1 cellular context compared by ENCODE assay signal in the genomic region with DNA sequence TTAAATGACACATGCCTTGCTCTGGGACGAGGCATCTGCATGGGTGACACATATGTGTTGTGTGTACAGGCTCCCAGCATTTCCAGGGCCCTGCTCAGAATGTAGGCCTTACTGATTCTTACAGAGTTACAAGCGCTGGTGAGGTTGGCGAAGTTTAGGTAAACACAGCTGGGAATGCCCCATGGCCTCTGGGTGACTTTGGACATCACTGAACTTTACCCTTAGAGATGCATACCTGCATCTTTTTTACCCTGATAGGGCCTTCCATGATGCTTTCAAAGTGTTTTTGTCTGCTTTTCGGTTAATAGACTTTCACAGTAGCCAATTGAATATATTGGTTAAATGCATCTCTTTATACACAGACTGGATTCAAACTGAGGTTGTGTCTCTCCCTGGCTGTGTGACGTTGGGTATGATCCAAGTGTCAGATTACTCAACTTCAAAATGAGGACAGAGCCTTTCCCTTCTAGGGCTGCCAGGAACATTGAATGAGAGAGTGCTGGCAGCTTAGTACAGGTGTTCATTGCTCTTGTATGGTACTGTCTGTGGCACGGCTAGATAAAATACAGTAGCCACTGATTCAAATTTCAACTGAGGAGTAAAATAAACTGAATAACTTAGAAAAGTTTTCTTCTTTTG.
TF ChIP-seq lines count a peak whose summit lies in the region.

No MANE protein-coding gene starts in this region.

TF ChIP-seq in HepG2, 621 proteins besides CTCF, POLR2A, EP300 and RAD21 (continued from another document and continues in another):
- TF ChIP-seq, protein P1, sequence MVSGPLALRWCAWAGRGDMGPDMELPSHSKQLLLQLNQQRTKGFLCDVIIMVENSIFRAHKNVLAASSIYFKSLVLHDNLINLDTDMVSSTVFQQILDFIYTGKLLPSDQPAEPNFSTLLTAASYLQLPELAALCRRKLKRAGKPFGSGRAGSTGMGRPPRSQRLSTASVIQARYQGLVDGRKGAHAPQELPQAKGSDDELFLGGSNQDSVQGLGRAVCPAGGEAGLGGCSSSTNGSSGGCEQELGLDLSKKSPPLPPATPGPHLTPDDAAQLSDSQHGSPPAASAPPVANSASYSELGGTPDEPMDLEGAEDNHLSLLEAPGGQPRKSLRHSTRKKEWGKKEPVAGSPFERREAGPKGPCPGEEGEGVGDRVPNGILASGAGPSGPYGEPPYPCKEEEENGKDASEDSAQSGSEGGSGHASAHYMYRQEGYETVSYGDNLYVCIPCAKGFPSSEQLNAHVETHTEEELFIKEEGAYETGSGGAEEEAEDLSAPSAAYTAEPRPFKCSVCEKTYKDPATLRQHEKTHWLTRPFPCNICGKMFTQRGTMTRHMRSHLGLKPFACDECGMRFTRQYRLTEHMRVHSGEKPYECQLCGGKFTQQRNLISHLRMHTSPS (CRISPR knock-in tag; IDR thresholded peaks at IDR 0.05; ENCODE audit: low read depth) = peak; percentile 79; the same call in 1 of the 2 replicates
- no peak for TF ChIP-seq ZNF782 (CRISPR knock-in tag; IDR thresholded peaks at IDR 0.05; ENCODE audit: borderline replicate concordance)
- no peak for TF ChIP-seq ZNF615 (CRISPR knock-in tag; IDR thresholded peaks at IDR 0.05; ENCODE audit: borderline replicate concordance)
- peak; percentile 46; the same call in 1 of the 2 replicates for TF ChIP-seq HDAC2 (CRISPR knock-in tag; IDR thresholded peaks at IDR 0.05)
- TF ChIP-seq ZNF251 (CRISPR knock-in tag; IDR thresholded peaks at IDR 0.05) = no peak
- peak; percentile 63; the same call in 1 of the 2 replicates for TF ChIP-seq RCOR2 (CRISPR knock-in tag; IDR thresholded peaks at IDR 0.05)
- TF ChIP-seq, protein P2, sequence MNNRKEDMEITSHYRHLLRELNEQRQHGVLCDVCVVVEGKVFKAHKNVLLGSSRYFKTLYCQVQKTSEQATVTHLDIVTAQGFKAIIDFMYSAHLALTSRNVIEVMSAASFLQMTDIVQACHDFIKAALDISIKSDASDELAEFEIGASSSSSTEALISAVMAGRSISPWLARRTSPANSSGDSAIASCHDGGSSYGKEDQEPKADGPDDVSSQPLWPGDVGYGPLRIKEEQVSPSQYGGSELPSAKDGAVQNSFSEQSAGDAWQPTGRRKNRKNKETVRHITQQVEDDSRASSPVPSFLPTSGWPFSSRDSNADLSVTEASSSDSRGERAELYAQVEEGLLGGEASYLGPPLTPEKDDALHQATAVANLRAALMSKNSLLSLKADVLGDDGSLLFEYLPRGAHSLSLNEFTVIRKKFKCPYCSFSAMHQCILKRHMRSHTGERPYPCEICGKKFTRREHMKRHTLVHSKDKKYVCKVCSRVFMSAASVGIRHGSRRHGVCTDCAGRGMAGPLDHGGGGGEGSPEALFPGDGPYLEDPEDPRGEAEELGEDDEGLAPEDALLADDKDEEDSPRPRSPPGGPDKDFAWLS (CRISPR knock-in tag; IDR thresholded peaks at IDR 0.05; ENCODE audit: borderline replicate concordance) = no peak
- peak; percentile 85 for TF ChIP-seq HNF4G (IDR thresholded peaks at IDR 0.05; ENCODE audit: borderline replicate concordance, low read depth, low read length)
- TF ChIP-seq HNF4G (CRISPR knock-in tag; IDR thresholded peaks at IDR 0.05; ENCODE audit: borderline replicate concordance, low read depth) = peak; percentile 56; the same call in 1 of the 2 replicates
- TF ChIP-seq ARID2 (CRISPR knock-in tag; IDR thresholded peaks at IDR 0.05; ENCODE audit: borderline replicate concordance) = no peak
- peak; percentile 67; the same call in 1 of the 2 replicates for TF ChIP-seq PAXIP1 (CRISPR knock-in tag; conservative IDR thresholded peaks at IDR 0.05)
- TF ChIP-seq TBL1XR1 (IDR thresholded peaks at IDR 0.05; ENCODE audit: borderline replicate concordance, low read length, partially characterized antibody) = peak; percentile 64
- TF ChIP-seq, protein P3, sequence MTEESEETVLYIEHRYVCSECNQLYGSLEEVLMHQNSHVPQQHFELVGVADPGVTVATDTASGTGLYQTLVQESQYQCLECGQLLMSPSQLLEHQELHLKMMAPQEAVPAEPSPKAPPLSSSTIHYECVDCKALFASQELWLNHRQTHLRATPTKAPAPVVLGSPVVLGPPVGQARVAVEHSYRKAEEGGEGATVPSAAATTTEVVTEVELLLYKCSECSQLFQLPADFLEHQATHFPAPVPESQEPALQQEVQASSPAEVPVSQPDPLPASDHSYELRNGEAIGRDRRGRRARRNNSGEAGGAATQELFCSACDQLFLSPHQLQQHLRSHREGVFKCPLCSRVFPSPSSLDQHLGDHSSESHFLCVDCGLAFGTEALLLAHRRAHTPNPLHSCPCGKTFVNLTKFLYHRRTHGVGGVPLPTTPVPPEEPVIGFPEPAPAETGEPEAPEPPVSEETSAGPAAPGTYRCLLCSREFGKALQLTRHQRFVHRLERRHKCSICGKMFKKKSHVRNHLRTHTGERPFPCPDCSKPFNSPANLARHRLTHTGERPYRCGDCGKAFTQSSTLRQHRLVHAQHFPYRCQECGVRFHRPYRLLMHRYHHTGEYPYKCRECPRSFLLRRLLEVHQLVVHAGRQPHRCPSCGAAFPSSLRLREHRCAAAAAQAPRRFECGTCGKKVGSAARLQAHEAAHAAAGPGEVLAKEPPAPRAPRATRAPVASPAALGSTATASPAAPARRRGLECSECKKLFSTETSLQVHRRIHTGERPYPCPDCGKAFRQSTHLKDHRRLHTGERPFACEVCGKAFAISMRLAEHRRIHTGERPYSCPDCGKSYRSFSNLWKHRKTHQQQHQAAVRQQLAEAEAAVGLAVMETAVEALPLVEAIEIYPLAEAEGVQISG (CRISPR knock-in tag; IDR thresholded peaks at IDR 0.05) = no peak
- TF ChIP-seq FOXK1 (CRISPR knock-in tag; IDR thresholded peaks at IDR 0.05; ENCODE audit: borderline replicate concordance, low read depth) = peak; percentile 64; the same call in 1 of the 2 replicates
- TF ChIP-seq AHDC1 (CRISPR knock-in tag; IDR thresholded peaks at IDR 0.05; ENCODE audit: borderline replicate concordance) = peak; percentile 54; the same call in 1 of the 2 replicates
- no peak for TF ChIP-seq ZBTB38 (CRISPR knock-in tag; IDR thresholded peaks at IDR 0.05)
- TF ChIP-seq ATF5 (CRISPR knock-in tag; IDR thresholded peaks at IDR 0.05; ENCODE audit: low read depth) = no peak
- TF ChIP-seq, protein P4, sequence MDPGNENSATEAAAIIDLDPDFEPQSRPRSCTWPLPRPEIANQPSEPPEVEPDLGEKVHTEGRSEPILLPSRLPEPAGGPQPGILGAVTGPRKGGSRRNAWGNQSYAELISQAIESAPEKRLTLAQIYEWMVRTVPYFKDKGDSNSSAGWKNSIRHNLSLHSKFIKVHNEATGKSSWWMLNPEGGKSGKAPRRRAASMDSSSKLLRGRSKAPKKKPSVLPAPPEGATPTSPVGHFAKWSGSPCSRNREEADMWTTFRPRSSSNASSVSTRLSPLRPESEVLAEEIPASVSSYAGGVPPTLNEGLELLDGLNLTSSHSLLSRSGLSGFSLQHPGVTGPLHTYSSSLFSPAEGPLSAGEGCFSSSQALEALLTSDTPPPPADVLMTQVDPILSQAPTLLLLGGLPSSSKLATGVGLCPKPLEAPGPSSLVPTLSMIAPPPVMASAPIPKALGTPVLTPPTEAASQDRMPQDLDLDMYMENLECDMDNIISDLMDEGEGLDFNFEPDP (CRISPR knock-in tag; conservative IDR thresholded peaks at IDR 0.05) = no peak
- TF ChIP-seq TGIF2 (CRISPR knock-in tag; IDR thresholded peaks at IDR 0.05) = no peak
- TF ChIP-seq PTBP1 (IDR thresholded peaks at IDR 0.05; ENCODE audit: low read depth, low read length, poor library complexity, severe bottlenecking) = no peak
- TF ChIP-seq BCL6 (CRISPR knock-in tag; IDR thresholded peaks at IDR 0.05) = peak; percentile 53
- peak; percentile 83 for TF ChIP-seq FOXA3 (CRISPR knock-in tag; IDR thresholded peaks at IDR 0.05)
- TF ChIP-seq, protein P5, sequence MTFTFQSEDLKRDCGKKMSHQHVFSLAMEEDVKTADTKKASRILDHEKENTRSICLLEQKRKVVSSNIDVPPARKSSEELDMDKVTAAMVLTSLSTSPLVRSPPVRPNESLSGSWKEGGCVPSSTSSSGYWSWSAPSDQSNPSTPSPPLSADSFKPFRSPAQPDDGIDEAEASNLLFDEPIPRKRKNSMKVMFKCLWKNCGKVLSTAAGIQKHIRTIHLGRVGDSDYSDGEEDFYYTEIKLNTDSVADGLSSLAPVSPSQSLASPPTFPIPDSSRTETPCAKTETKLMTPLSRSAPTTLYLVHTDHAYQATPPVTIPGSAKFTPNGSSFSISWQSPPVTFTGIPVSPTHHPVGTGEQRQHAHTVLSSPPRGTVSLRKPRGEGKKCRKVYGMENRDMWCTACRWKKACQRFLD (CRISPR knock-in tag; IDR thresholded peaks at IDR 0.05; ENCODE audit: borderline replicate concordance) = no peak
- TF ChIP-seq ZMYM2 (CRISPR knock-in tag; IDR thresholded peaks at IDR 0.05) = no peak
- TF ChIP-seq DBP (CRISPR knock-in tag; IDR thresholded peaks at IDR 0.05; ENCODE audit: not compliant biosample characterization) = no peak
- no peak for TF ChIP-seq FOSL1 (CRISPR knock-in tag; IDR thresholded peaks at IDR 0.05; ENCODE audit: borderline replicate concordance)
- TF ChIP-seq ZFY (CRISPR knock-in tag; IDR thresholded peaks at IDR 0.05) = peak; percentile 49
- no peak for TF ChIP-seq HDAC6 (IDR thresholded peaks at IDR 0.05; ENCODE audit: low read depth, low read length)
- TF ChIP-seq ELF1 (CRISPR knock-in tag; IDR thresholded peaks at IDR 0.05) = no peak
- TF ChIP-seq ZBTB14 (CRISPR knock-in tag; IDR thresholded peaks at IDR 0.05) = no peak
